Comparison of ENCODE assay signal across 8 cellular contexts in genomic region chr13:65638572-65639168, GRCh38.
DNase-seq lines count a peak whose midpoint lies in the region; ATAC-seq, FAIRE-seq and TF ChIP-seq lines count a peak whose summit lies in the region.

No MANE protein-coding gene starts in this region.

- peaks cover 4% of the 10 kb centered on the region for H3K9me3 Mint-ChIP-seq in activated CD4-positive, alpha-beta memory T cell treated with anti-CD3 and anti-CD28 coated beads for 36 hours

- H3K4me3 ChIP-seq in SU-DHL-6 (ENCODE audit: insufficient read depth, low read length, poor library complexity, severe bottlenecking): no peak overlapping the region
- no peak overlapping the region for H3K4me3 ChIP-seq in hepatocyte

- H3K9me3 ChIP-seq in SU-DHL-6 (ENCODE audit: insufficient read depth, low read length): no peaks in the 10 kb centered on the region
- H3K9me3 ChIP-seq in hepatocyte (ENCODE audit: low read depth): no peaks in the 10 kb centered on the region

- H4K20me1 ChIP-seq in SU-DHL-6 (ENCODE audit: low read depth, low read length) (no peaks in the 10 kb centered on the region), hepatocyte (ENCODE audit: insufficient read depth, poor library complexity, severe bottlenecking) (no peaks in the 10 kb centered on the region)

- CTCF ChIA-PET in activated CD4-positive, alpha-beta memory T cell treated with anti-CD3 and anti-CD28 coated beads for 36 hours (lab: Charles Lee): no interaction called here

- H3K27me3 ChIP-seq in SU-DHL-6 (ENCODE audit: low read length) (no peaks in the 10 kb centered on the region), hepatocyte (no peaks in the 10 kb centered on the region)

- no peaks in the 10 kb centered on the region for H3K4me1 ChIP-seq in hepatocyte (ENCODE audit: insufficient read depth)

- H3K4me2 ChIP-seq in SU-DHL-6 (ENCODE audit: low read depth, low read length, poor library complexity, severe bottlenecking) (no peak overlapping the region), hepatocyte (no peak overlapping the region)

- no peaks in the 10 kb centered on the region for H3K36me3 ChIP-seq in SU-DHL-6 (ENCODE audit: low read length)
- no peaks in the 10 kb centered on the region for H3K36me3 ChIP-seq in hepatocyte (replicated peaks; ENCODE audit: insufficient read depth, low read depth)

- no peak for FAIRE-seq in urothelium cell line (lab: Jason Lieb, UNC)

- intact Hi-C loops in activated CD4-positive, alpha-beta memory T cell treated with anti-CD3 and anti-CD28 coated beads for 36 hours (cut with micrococcal nuclease): no loop called here
- intact Hi-C loops in posterior vena cava (cut with DNase I): no loop called here

- H3K79me2 ChIP-seq in SU-DHL-6 (ENCODE audit: insufficient read depth, low read length) (no peaks in the 10 kb centered on the region), hepatocyte (no peaks in the 10 kb centered on the region)

- peak; percentile 86 for ATAC-seq in GM19467 (IDR thresholded peaks at IDR 0.05; ENCODE audit: unreplicated experiment)
- ATAC-seq in HG03565 (IDR thresholded peaks at IDR 0.05; ENCODE audit: unreplicated experiment): peak; percentile 93

- DNase-seq in DMS53 (lab: John Stamatoyannopoulos, UW): peak; percentile 44
- peak; percentile 60 for DNase-seq in hepatocyte (ENCODE audit: low spot score)
- peak; percentile 12 for DNase-seq in urothelium cell line (ENCODE audit: low spot score)
- no peak for DNase-seq in activated CD4-positive, alpha-beta memory T cell treated with anti-CD3 and anti-CD28 coated beads for 36 hours
- DNase-seq in posterior vena cava (ENCODE audit: low spot score): no peak

- POLR2A ChIA-PET in activated CD4-positive, alpha-beta memory T cell treated with anti-CD3 and anti-CD28 coated beads for 36 hours (lab: Charles Lee): no interaction called here

- H3K4me1 Mint-ChIP-seq in activated CD4-positive, alpha-beta memory T cell treated with anti-CD3 and anti-CD28 coated beads for 36 hours (ENCODE audit: low read depth): no peaks in the 10 kb centered on the region

- H3K27ac ChIP-seq in SU-DHL-6 (ENCODE audit: low read depth, low read length) (no peak overlapping the region), hepatocyte (no peak overlapping the region)

- no peak overlapping the region for H3K4me3 Mint-ChIP-seq in activated CD4-positive, alpha-beta memory T cell treated with anti-CD3 and anti-CD28 coated beads for 36 hours

- no peaks in the 10 kb centered on the region for H3K27me3 Mint-ChIP-seq in activated CD4-positive, alpha-beta memory T cell treated with anti-CD3 and anti-CD28 coated beads for 36 hours

- H3K9ac ChIP-seq in SU-DHL-6 (ENCODE audit: low read length): no peak overlapping the region

- 32% methylated on average over 2 of the region's 2 CpGs for WGBS in hepatocyte (ENCODE audit: low lambda C conversion rate, missing lambda C conversion rate)

- no peaks in the 10 kb centered on the region for H3K36me3 Mint-ChIP-seq in activated CD4-positive, alpha-beta memory T cell treated with anti-CD3 and anti-CD28 coated beads for 36 hours

- TF ChIP-seq CTCF in SU-DHL-6 (IDR thresholded peaks at IDR 0.05; ENCODE audit: insufficient read depth, low read length, poor library complexity, severe bottlenecking) (peak; percentile 62), hepatocyte (IDR thresholded peaks at IDR 0.05; ENCODE audit: poor library complexity) (peak; percentile 66)

- peak overlapping the region; percentile 83 for H2AFZ ChIP-seq in SU-DHL-6 (ENCODE audit: low read depth, low read length, severe bottlenecking)
- H2AFZ ChIP-seq in hepatocyte: no peak overlapping the region

- H3K27ac Mint-ChIP-seq in activated CD4-positive, alpha-beta memory T cell treated with anti-CD3 and anti-CD28 coated beads for 36 hours: no peak overlapping the region

- no peaks in the 10 kb centered on the region for H3F3A ChIP-seq in SU-DHL-6 (ENCODE audit: insufficient read depth)

- H3K9me2 ChIP-seq in SU-DHL-6 (replicated peaks; ENCODE audit: insufficient read depth, low read length) (no peaks in the 10 kb centered on the region), hepatocyte (replicated peaks; ENCODE audit: insufficient read depth) (no peaks in the 10 kb centered on the region)

Comparison
In these comparisons a context has a peak if more than half of its experiments do, and no peak if none do; other contexts are left out.
1. DNase-seq: peak in DMS53 (single experiment), hepatocyte (single experiment) and urothelium cell line (single experiment); none in activated CD4-positive, alpha-beta memory T cell treated with anti-CD3 and anti-CD28 coated beads for 36 hours (single experiment) and posterior vena cava (single experiment).